Comparison of ENCODE assay signal across 20 cellular contexts in the genomic region with DNA sequence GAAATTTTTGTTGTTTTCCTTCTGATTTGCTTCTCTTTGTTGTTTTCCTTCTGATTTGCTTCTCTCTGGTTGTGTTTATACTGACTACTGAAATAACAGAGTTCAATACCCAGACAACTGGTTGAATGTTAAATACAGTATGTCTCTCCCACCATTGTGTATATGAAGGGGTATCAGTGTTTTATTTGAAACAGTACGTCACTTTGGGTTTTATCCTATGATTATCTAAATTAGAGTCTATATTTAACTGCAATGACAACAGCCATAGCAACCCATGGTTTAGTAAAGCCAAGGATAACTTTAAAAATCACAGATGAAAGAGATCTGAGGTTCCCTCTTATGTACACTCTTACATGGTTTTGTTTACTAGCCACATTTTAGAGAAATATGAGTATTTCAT.
"Had no signal": no experiment of that assay in that cellular context is flagged by ENCODE, and none has a peak within 500 bp of the region (broad histone marks: within the 10 kb centered on the region; RNA-seq: fewer than 3 reads in every experiment).

No MANE protein-coding gene starts in this region.

- H3K27me3 Mint-ChIP-seq: effector memory CD8-positive, alpha-beta T cell; memory B cell had no signal

- H3K4me2 ChIP-seq: hepatocyte, neural progenitor cell had no signal

- H3K27ac Mint-ChIP-seq: effector memory CD8-positive, alpha-beta T cell; memory B cell; mesothelial cell of epicardium; natural killer cell; neural progenitor cell had no signal

- H3K4me3 ChIP-seq: hepatocyte, left ventricle myocardium inferior, lower lobe of right lung, neural progenitor cell, ovary, right atrium auricular region, sigmoid colon, skin epidermis had no signal

- H3K4me3 Mint-ChIP-seq: effector memory CD8-positive, alpha-beta T cell; memory B cell; mesothelial cell of epicardium; natural killer cell; neural progenitor cell had no signal

- H3K79me2 ChIP-seq: hepatocyte had no signal

- H3K27ac ChIP-seq: hepatocyte, left ventricle myocardium inferior, lower lobe of right lung, neural progenitor cell, ovary, right atrium auricular region, sigmoid colon, skin epidermis had no signal

- ATAC-seq: effector memory CD8-positive, alpha-beta T cell; left cardiac atrium; lower lobe of right lung; natural killer cell had no signal

- H3K4me1 ChIP-seq: left ventricle myocardium inferior, lower lobe of right lung, neural progenitor cell, right atrium auricular region had no signal

- H3K36me3 ChIP-seq: left ventricle myocardium inferior, lower lobe of right lung, neural progenitor cell, ovary, right atrium auricular region, sigmoid colon had no signal

- H2AFZ ChIP-seq: hepatocyte, neural progenitor cell had no signal

- H3K9ac ChIP-seq: neural progenitor cell had no signal

- H3K27me3 ChIP-seq: hepatocyte, neural progenitor cell, ovary, right atrium auricular region, sigmoid colon had no signal

- H3K4me1 Mint-ChIP-seq: memory B cell, natural killer cell, neural progenitor cell had no signal

- H3K9me3 ChIP-seq: ovary, sigmoid colon had no signal

- DNase-seq: effector memory CD8-positive, alpha-beta T cell; foreskin melanocyte; head of caudate nucleus; kidney; left cardiac atrium; left ventricle myocardium inferior; lower lobe of right lung; natural killer cell; nucleus accumbens; ovary; sigmoid colon; stimulated activated CD4-positive, alpha-beta T cell treated with anti-CD3 and anti-CD28 coated beads, Interleukin-12 subunit alpha, Interleukin-12 subunit beta, amount 100 ng/mL, for 4 hours; stimulated activated naive CD4-positive, alpha-beta T cell; trophoblast cell had no signal

- H3K36me3 Mint-ChIP-seq: memory B cell, natural killer cell, neural progenitor cell had no signal
